In genomic region chr1:209634005-209634737, GRCh38 we compare ENCODE assay signal across 21 cellular contexts. TPM values are rescaled to one million over a fixed set of nuclear protein-coding genes. Genes with fewer than 3 reads are reported as not detected.
DNase-seq lines count a peak whose midpoint lies in the region; FAIRE-seq and TF ChIP-seq lines count a peak whose summit lies in the region.
"Had no signal": no experiment of that assay in that cellular context is flagged by ENCODE, and none has a peak within 500 bp of the region (broad histone marks: within the 10 kb centered on the region; RNA-seq: fewer than 3 reads in every experiment).

No MANE protein-coding gene starts in this region.

- H3K36me3 Mint-ChIP-seq in astrocyte (ENCODE audit: low read depth, unreplicated experiment) (peaks cover 3% of the 10 kb centered on the region), Caco-2 (ENCODE audit: insufficient read depth, unreplicated experiment) (peaks cover 79% of the 10 kb centered on the region)
- H3K36me3 Mint-ChIP-seq in activated CD4-positive, alpha-beta T cell treated with anti-CD3 and anti-CD28 coated beads, Interleukin-2, amount 10 ng/mL, durations not matched to agents 7 days and 5 days (ENCODE audit: low read depth) = no peaks in the 10 kb centered on the region

- no peak overlapping the region for H2AFZ ChIP-seq in astrocyte (ENCODE audit: low read depth, low read length)
- H2AFZ ChIP-seq in keratinocyte (ENCODE audit: control insufficient read depth, low read length) = no peak overlapping the region
- H2AFZ ChIP-seq: PC-9 had no signal

- no peaks in the 10 kb centered on the region for H3K27me3 ChIP-seq in astrocyte (ENCODE audit: insufficient read depth, low read length)
- H3K27me3 ChIP-seq in keratinocyte (ENCODE audit: control insufficient read depth, extremely low read depth, insufficient read depth, low read length) = no peaks in the 10 kb centered on the region
- H3K27me3 ChIP-seq in Caco-2 (replicated peaks; ENCODE audit: control insufficient read depth, insufficient read depth, low read length) = no peaks in the 10 kb centered on the region

- TF ChIP-seq CTCF in astrocyte (IDR thresholded peaks at IDR 0.05; ENCODE audit: insufficient read depth, low read depth, low read length) (no peak), keratinocyte (optimal IDR thresholded peaks at IDR 0.05 in 1 of 3, IDR thresholded peaks at IDR 0.05 in 1 of 3, conservative IDR thresholded peaks at IDR 0.05 in 1 of 3; ENCODE audit: extremely low read depth in 1 of 3, insufficient read depth in 2 of 3, low read length in 3 of 3) (no peak), Caco-2 (IDR thresholded peaks at IDR 0.05; ENCODE audit: insufficient read depth in 1 of 2, low read depth in 1 of 2, low read length in 1 of 2, severe bottlenecking in 1 of 2, unreplicated experiment in 1 of 2) (no peak)

- H3K4me3 Mint-ChIP-seq in astrocyte (ENCODE audit: unreplicated experiment) (no peak overlapping the region), Caco-2 (ENCODE audit: unreplicated experiment) (no peak overlapping the region)
- no peak overlapping the region for H3K4me3 Mint-ChIP-seq in activated CD4-positive, alpha-beta T cell treated with anti-CD3 and anti-CD28 coated beads, Interleukin-2, amount 10 ng/mL, durations not matched to agents 7 days and 5 days

- H3K9me3 ChIP-seq in astrocyte (ENCODE audit: insufficient read depth, low read depth, low read length) (no peaks in the 10 kb centered on the region), keratinocyte (ENCODE audit: control insufficient read depth, low read depth, low read length) (no peaks in the 10 kb centered on the region), Caco-2 (no peaks in the 10 kb centered on the region)
- H3K9me3 ChIP-seq: A549 had no signal

- H3K27ac ChIP-seq in astrocyte (ENCODE audit: low read depth, low read length) (peak overlapping the region; percentile 18), keratinocyte (ENCODE audit: control insufficient read depth, insufficient read depth, low read length) (peak overlapping the region; percentile 54)
- H3K27ac ChIP-seq: A549, C4-2B, PC-9, SK-N-MC had no signal

- H3K4me2 ChIP-seq in astrocyte (ENCODE audit: low read length) = peak overlapping the region; percentile 26
- no peak overlapping the region for H3K4me2 ChIP-seq in keratinocyte (ENCODE audit: control insufficient read depth, extremely low read depth, insufficient read depth, low read depth, low read length)
- H3K4me2 ChIP-seq: A549, PC-9 had no signal

- H3K9me1 ChIP-seq in keratinocyte (ENCODE audit: control insufficient read depth, extremely low read depth, insufficient read depth, low read length) = no peaks in the 10 kb centered on the region

- H3K79me2 ChIP-seq in astrocyte (ENCODE audit: insufficient read depth, low read length) (no peaks in the 10 kb centered on the region), keratinocyte (ENCODE audit: control insufficient read depth, insufficient read depth, low read length) (peaks cover 12% of the 10 kb centered on the region)

- BruUV-seq in Caco-2 (replicated peaks; lab: Mats Ljungman, UMichigan) = no TSS peak

- H3K9ac ChIP-seq in astrocyte (ENCODE audit: low read length) = no peak overlapping the region
- no peak overlapping the region for H3K9ac ChIP-seq in keratinocyte (ENCODE audit: control insufficient read depth, extremely low read depth, insufficient read depth, low read length)

- POLR2A ChIA-PET in Caco-2 (lab: Charles Lee) = no interaction called here
- POLR2A ChIA-PET in activated CD4-positive, alpha-beta T cell treated with anti-CD3 and anti-CD28 coated beads, Interleukin-2, amount 10 ng/mL, durations not matched to agents 7 days and 5 days (lab: Charles Lee) = no interaction called here

- dilution Hi-C loops in keratinocyte (cut with MboI; ENCODE audit: extremely low pct_ligation_motif_present, low sequenced_read_pairs) = no loop called here

- H3K4me1 ChIP-seq in astrocyte (ENCODE audit: insufficient read depth, low read length) (peaks cover 9% of the 10 kb centered on the region), keratinocyte (ENCODE audit: control insufficient read depth, extremely low read depth, insufficient read depth, low read length) (no peaks in the 10 kb centered on the region), Caco-2 (no peaks in the 10 kb centered on the region)
- H3K4me1 ChIP-seq: A549 had no signal

- peaks cover 2% of the 10 kb centered on the region for H3K9me3 Mint-ChIP-seq in astrocyte (ENCODE audit: unreplicated experiment)
- no peaks in the 10 kb centered on the region for H3K9me3 Mint-ChIP-seq in Caco-2 (ENCODE audit: unreplicated experiment)
- H3K9me3 Mint-ChIP-seq in activated CD4-positive, alpha-beta T cell treated with anti-CD3 and anti-CD28 coated beads, Interleukin-2, amount 10 ng/mL, durations not matched to agents 7 days and 5 days = no peaks in the 10 kb centered on the region

- H3K4me1 Mint-ChIP-seq in astrocyte (ENCODE audit: low read depth, unreplicated experiment) = peaks cover 3% of the 10 kb centered on the region
- no peaks in the 10 kb centered on the region for H3K4me1 Mint-ChIP-seq in Caco-2 (ENCODE audit: low read depth, unreplicated experiment)
- H3K4me1 Mint-ChIP-seq in activated CD4-positive, alpha-beta T cell treated with anti-CD3 and anti-CD28 coated beads, Interleukin-2, amount 10 ng/mL, durations not matched to agents 7 days and 5 days = peaks cover 9% of the 10 kb centered on the region

- CTCF ChIA-PET in Caco-2 (lab: Charles Lee) = no interaction called here
- CTCF ChIA-PET in activated CD4-positive, alpha-beta T cell treated with anti-CD3 and anti-CD28 coated beads, Interleukin-2, amount 10 ng/mL, durations not matched to agents 7 days and 5 days (lab: Charles Lee) = interaction anchor here (1.1 to 1.5 kb wide), 3 partner anchors 9 to 41 kb away, joined by 3 to 4 read pairs (median 3); partner anchors contain the start of gene G0S2

- no peak overlapping the region for H3K27ac Mint-ChIP-seq in astrocyte (ENCODE audit: unreplicated experiment)
- no peak overlapping the region for H3K27ac Mint-ChIP-seq in Caco-2 (ENCODE audit: unreplicated experiment)
- no peak overlapping the region for H3K27ac Mint-ChIP-seq in activated CD4-positive, alpha-beta T cell treated with anti-CD3 and anti-CD28 coated beads, Interleukin-2, amount 10 ng/mL, durations not matched to agents 7 days and 5 days

- H4K20me1 ChIP-seq in astrocyte (ENCODE audit: insufficient read depth, low read length) = no peaks in the 10 kb centered on the region
- peaks cover 89% of the 10 kb centered on the region for H4K20me1 ChIP-seq in keratinocyte (ENCODE audit: control insufficient read depth, extremely low read depth, insufficient read depth, low read length)

- intact Hi-C loops in Caco-2 (cut with micrococcal nuclease; ENCODE audit: unreplicated experiment) = no loop called here

- H3K27me3 Mint-ChIP-seq in astrocyte (ENCODE audit: low read depth, unreplicated experiment) (peaks cover 42% of the 10 kb centered on the region), Caco-2 (ENCODE audit: insufficient read depth, unreplicated experiment) (no peaks in the 10 kb centered on the region)
- H3K27me3 Mint-ChIP-seq in activated CD4-positive, alpha-beta T cell treated with anti-CD3 and anti-CD28 coated beads, Interleukin-2, amount 10 ng/mL, durations not matched to agents 7 days and 5 days = no peaks in the 10 kb centered on the region

- peak; percentile 18 for DNase-seq in EL
- peak; percentile 53 for DNase-seq in M059J (ENCODE audit: low read depth)
- no peak for DNase-seq in astrocyte (ENCODE audit: low read depth)
- no peak for DNase-seq in keratinocyte (ENCODE audit: low read depth, low spot score)
- no peak for DNase-seq in Caco-2
- DNase-seq in A172 (ENCODE audit: low spot score) = no peak
- DNase-seq in RPMI8226 = no peak
- DNase-seq in activated CD4-positive, alpha-beta T cell treated with anti-CD3 and anti-CD28 coated beads, Interleukin-2, amount 10 ng/mL, durations not matched to agents 7 days and 5 days = no peak
- DNase-seq: DMS 273 treated with DMSO at 0.1 percent for 48 hours, NCI-H1436, NCI-H2029 treated with DMSO at 0.1 percent for 48 hours, NCI-H2171 treated with DMSO at 0.1 percent for 48 hours, NCI-H774, PC-9, Right ventricle myocardium superior had no signal

- no peak for FAIRE-seq in astrocyte (lab: Jason Lieb, UNC)
- FAIRE-seq in keratinocyte (lab: Jason Lieb, UNC) = no peak
- FAIRE-seq: A549, H54 had no signal

- H3K36me3 ChIP-seq in astrocyte (ENCODE audit: insufficient read depth, low read length) = no peaks in the 10 kb centered on the region
- peaks cover 71 to 85% of the 10 kb centered on the region in 2 experiments for H3K36me3 ChIP-seq in keratinocyte (ENCODE audit: control insufficient read depth in 2 of 2, extremely low read depth in 1 of 2, insufficient read depth in 2 of 2, low read length in 2 of 2)
- peaks cover 13% of the 10 kb centered on the region for H3K36me3 ChIP-seq in Caco-2 (ENCODE audit: control insufficient read depth, insufficient read depth, low read length)

- H3K4me3 ChIP-seq in astrocyte (ENCODE audit: insufficient read depth, low read depth, low read length) (no peak overlapping the region), keratinocyte (ENCODE audit: control insufficient read depth in 2 of 3, extremely low read depth in 1 of 3, insufficient read depth in 2 of 3, low read depth in 1 of 3, low read length in 3 of 3) (no peak overlapping the region), Caco-2 (ENCODE audit: low read depth, low read length) (no peak overlapping the region)
- H3K4me3 ChIP-seq: A549, PC-9, SK-N-MC had no signal

RNA-seq across cellular contexts. Expression of gene LAMB3, which starts 18.1 kb away (rescaled TPM):
- 31.5 and 62.2 TPM in 2 replicates for total RNA-seq in M059J (2014; rRNA removed; shearing (Covaris generic))
- total RNA-seq in astrocyte = 4.2 and 6.1 TPM in 2 replicates
- 659 to 1,206 TPM (median 953 TPM) in 3 replicates for polyA plus RNA-seq in keratinocyte
- polyA plus RNA-seq in keratinocyte (2011; ENCODE audit: low read depth) = 649 TPM
- polyA plus RNA-seq in keratinocyte (2011; cell fraction: cytosol; rRNA removed) = 240 and 422 TPM in 2 replicates
- polyA plus RNA-seq in keratinocyte (2011; cell fraction: nucleus; rRNA removed) = 2,965 and 3,376 TPM in 2 replicates
- 638 and 1,913 TPM in 2 replicates for polyA plus RNA-seq in keratinocyte (2012; ENCODE audit: low replicate concordance)
- polyA minus RNA-seq in keratinocyte = 1,171 to 2,790 TPM (median 1,215 TPM) in 3 replicates
- 1,139 TPM for polyA minus RNA-seq in keratinocyte (2011; cell fraction: cytosol; rRNA and poly(A)+ RNA removed)
- 3,983 and 4,160 TPM in 2 replicates for polyA minus RNA-seq in keratinocyte (2011; cell fraction: nucleus; rRNA and poly(A)+ RNA removed)
- 112 and 125 TPM in 2 replicates for total RNA-seq in Caco-2 (2022)
- 7.0 and 13.7 TPM in 2 replicates for total RNA-seq in A172 (2014; rRNA removed; shearing (Covaris generic))
- total RNA-seq in activated CD4-positive, alpha-beta T cell treated with anti-CD3 and anti-CD28 coated beads, Interleukin-2, amount 10 ng/mL, durations not matched to agents 7 days and 5 days = 1 to 10 TPM; 1.3 to 1.9 TPM

RNA-seq across cellular contexts. Expression of gene G0S2, which starts 41.0 kb away (rescaled TPM):
- 267 and 322 TPM in 2 replicates for total RNA-seq in M059J (2014; rRNA removed; shearing (Covaris generic))
- total RNA-seq in astrocyte (5.9 and 15.1 TPM in 2 replicates), Caco-2 (2022) (40.4 and 45.7 TPM in 2 replicates)
- 31.1 to 60.5 TPM (median 46.2 TPM) in 3 replicates for polyA plus RNA-seq in keratinocyte
- 2.0 TPM for polyA plus RNA-seq in keratinocyte (2011; ENCODE audit: low read depth)
- 45.2 and 67.2 TPM in 2 replicates for polyA plus RNA-seq in keratinocyte (2011; cell fraction: cytosol; rRNA removed)
- polyA plus RNA-seq in keratinocyte (2011; cell fraction: nucleus; rRNA removed) = 31.3 and 33.3 TPM in 2 replicates
- 3.9 and 107 TPM in 2 replicates for polyA plus RNA-seq in keratinocyte (2012; ENCODE audit: low replicate concordance)
- 10.4 to 24.7 TPM (median 10.7 TPM) in 3 replicates for polyA minus RNA-seq in keratinocyte
- polyA minus RNA-seq in keratinocyte (2011; cell fraction: cytosol; rRNA and poly(A)+ RNA removed) = 65.2 TPM
- polyA minus RNA-seq in keratinocyte (2011; cell fraction: nucleus; rRNA and poly(A)+ RNA removed) = 10.7 and 14.3 TPM in 2 replicates
- total RNA-seq in A172 (2014; rRNA removed; shearing (Covaris generic)) = not detected in 2 replicates
- under 1 TPM; 0.56 to 0.64 TPM for total RNA-seq in activated CD4-positive, alpha-beta T cell treated with anti-CD3 and anti-CD28 coated beads, Interleukin-2, amount 10 ng/mL, durations not matched to agents 7 days and 5 days

RNA-seq across cellular contexts. Expression of gene CAMK1G, which starts 50.7 kb away (rescaled TPM):
- total RNA-seq in M059J (2014; rRNA removed; shearing (Covaris generic)) = 3.0 and 4.5 TPM in 2 replicates
- total RNA-seq in astrocyte = 0.41 and 0.45 TPM in 2 replicates
- polyA plus RNA-seq in keratinocyte = 0.02 TPM in 1 of 3 replicates, not detected in the others
- polyA plus RNA-seq in keratinocyte (2011; ENCODE audit: low read depth) = not detected
- not detected in 2 replicates for polyA plus RNA-seq in keratinocyte (2011; cell fraction: cytosol; rRNA removed)
- not detected in 2 replicates for polyA plus RNA-seq in keratinocyte (2011; cell fraction: nucleus; rRNA removed)
- 0.11 TPM in 1 of 2 replicates, not detected in the other for polyA plus RNA-seq in keratinocyte (2012; ENCODE audit: low replicate concordance)
- polyA minus RNA-seq in keratinocyte = not detected in 3 replicates
- not detected for polyA minus RNA-seq in keratinocyte (2011; cell fraction: cytosol; rRNA and poly(A)+ RNA removed)
- polyA minus RNA-seq in keratinocyte (2011; cell fraction: nucleus; rRNA and poly(A)+ RNA removed) = not detected in 2 replicates
- total RNA-seq in Caco-2 (2022) = not detected in 2 replicates
- total RNA-seq in A172 (2014; rRNA removed; shearing (Covaris generic)) = not detected in 2 replicates
- not detected for total RNA-seq in activated CD4-positive, alpha-beta T cell treated with anti-CD3 and anti-CD28 coated beads, Interleukin-2, amount 10 ng/mL, durations not matched to agents 7 days and 5 days
- total RNA-seq: HT-29, NCI-H460, PC-9, Right ventricle myocardium superior had no signal

Comparison
In these comparisons a context has a peak if more than half of its experiments do, and no peak if none do; other contexts are left out.
1. DNase-seq: peak in EL (single experiment) and M059J (single experiment); none in astrocyte (single experiment), keratinocyte (single experiment), Caco-2 (0 of 2), A172 (single experiment), RPMI8226 (single experiment) and activated CD4-positive, alpha-beta T cell treated with anti-CD3 and anti-CD28 coated beads, Interleukin-2, amount 10 ng/mL, durations not matched to agents 7 days and 5 days (single experiment).